In genomic region chr9:121201045-121201737, GRCh38 we compare ENCODE assay signal across 8 cellular contexts. TPM values are rescaled to one million over a fixed set of nuclear protein-coding genes. Genes with fewer than 3 reads are reported as not detected.
DNase-seq lines count a peak whose midpoint lies in the region; ATAC-seq, FAIRE-seq and TF ChIP-seq lines count a peak whose summit lies in the region.

No MANE protein-coding gene starts in this region.

- CTCF ChIA-PET in activated CD4-positive, alpha-beta memory T cell treated with anti-CD3 and anti-CD28 coated beads, Interleukin-2, amount 10 ng/mL, durations not matched to agents 7 days and 5 days (lab: Charles Lee): interaction anchor here (0.6 to 3.4 kb wide), 15 partner anchors 8 to 433 kb away, joined by 3 to 36 read pairs (median 3); no protein-coding TSS in a partner anchor
- CTCF ChIA-PET in H1 (lab: Charles Lee; ENCODE audit: partially characterized antibody): interaction anchor here (1.1 to 2.5 kb wide), 2 partner anchors 12 to 24 kb away, joined by 3 to 8 read pairs; no protein-coding TSS in a partner anchor

- H3K9me3 ChIP-seq in H1 (ENCODE audit: insufficient read depth in 2 of 2, low read depth in 1 of 2, low read length in 1 of 2) (no peaks in the 10 kb centered on the region), mucosa of stomach (ENCODE audit: control insufficient read depth, low read length) (no peaks in the 10 kb centered on the region)

- no peak overlapping the region for H2AFZ ChIP-seq in H1 (ENCODE audit: low read length)

- H2BK20ac ChIP-seq in H1 (ENCODE audit: low read length): no peak overlapping the region

- peak overlapping the region; percentile 58 for H4K5ac ChIP-seq in H1 (ENCODE audit: insufficient read length, low read depth, low read length)

- peaks cover 8% of the 10 kb centered on the region for H3K23me2 ChIP-seq in H1 (ENCODE audit: low read depth, low read length)

- no peak for TF ChIP-seq POLR2A in H1 (IDR thresholded peaks at IDR 0.05; ENCODE audit: control extremely low read depth in 1 of 2, low read depth in 2 of 2, low read length in 2 of 2)

- H2BK12ac ChIP-seq in H1 (ENCODE audit: low read depth, low read length): no peak overlapping the region

- peak overlapping the region; percentile 92 for H3K27ac Mint-ChIP-seq in activated CD4-positive, alpha-beta memory T cell treated with anti-CD3 and anti-CD28 coated beads, Interleukin-2, amount 10 ng/mL, durations not matched to agents 7 days and 5 days
- H3K27ac Mint-ChIP-seq in stimulated activated memory B cell treated with anti-CD40 and anti-IgM and Interleukin-4, amounts not matched to agents 10 μg/mL and 1 μg/mL and 100 μg/mL, for 72 hours: peak overlapping the region; percentile 77

- H4K20me1 ChIP-seq in H1 (replicated peaks in 1 of 2; ENCODE audit: control insufficient read depth in 1 of 2, insufficient read depth in 2 of 2, low read length in 2 of 2): peaks cover 3 to 6% of the 10 kb centered on the region in 2 experiments

- H3K36me3 ChIP-seq in H1 (ENCODE audit: control insufficient read depth in 2 of 4, insufficient read depth in 4 of 4, low read length in 3 of 4) (no peaks in the 10 kb centered on the region), mucosa of stomach (ENCODE audit: control insufficient read depth, insufficient read depth, low read length) (no peaks in the 10 kb centered on the region)

- no peak for TF ChIP-seq EP300 in H1 (IDR thresholded peaks at IDR 0.05; ENCODE audit: borderline replicate concordance in 1 of 2, low read depth in 2 of 2, low read length in 2 of 2)

- no peaks in the 10 kb centered on the region for H3K27me3 Mint-ChIP-seq in activated CD4-positive, alpha-beta memory T cell treated with anti-CD3 and anti-CD28 coated beads, Interleukin-2, amount 10 ng/mL, durations not matched to agents 7 days and 5 days
- no peaks in the 10 kb centered on the region for H3K27me3 Mint-ChIP-seq in stimulated activated memory B cell treated with anti-CD40 and anti-IgM and Interleukin-4, amounts not matched to agents 10 μg/mL and 1 μg/mL and 100 μg/mL, for 72 hours

- peak overlapping the region; percentile 87 to 94 for H3K4me2 ChIP-seq in H1 (ENCODE audit: insufficient read depth in 1 of 2, low read depth in 2 of 2, low read length in 2 of 2)

- peak overlapping the region; percentile 45 to 94 (median 66) for H3K4me3 ChIP-seq in H1 (ENCODE audit: extremely low read depth in 1 of 4, insufficient read depth in 2 of 4, low read depth in 3 of 4, low read length in 4 of 4)
- peak overlapping the region; percentile 73 for H3K4me3 ChIP-seq in mucosa of stomach (ENCODE audit: low read length)

- H4K8ac ChIP-seq in H1 (ENCODE audit: extremely low read depth, insufficient read depth, low read length): peak overlapping the region; percentile 87; the same call in 1 of the 2 replicates

- H3K4ac ChIP-seq in H1 (replicated peaks; ENCODE audit: insufficient read length, low read depth, low read length): no peak overlapping the region

- peak overlapping the region; percentile 42 for H3K56ac ChIP-seq in H1 (replicated peaks; ENCODE audit: insufficient read length, low read depth, low read length)

- ATAC-seq in GM19463 (IDR thresholded peaks at IDR 0.05; ENCODE audit: unreplicated experiment): peak; percentile 13
- peak; percentile 70 for ATAC-seq in stimulated activated memory B cell treated with anti-CD40 and anti-IgM and Interleukin-4, amounts not matched to agents 10 μg/mL and 1 μg/mL and 100 μg/mL, for 72 hours

- H2BK5ac ChIP-seq in H1 (ENCODE audit: low read depth, low read length): no peak overlapping the region; the same call in 1 of the 2 replicates

- peaks cover 22% of the 10 kb centered on the region for H3K36me3 Mint-ChIP-seq in activated CD4-positive, alpha-beta memory T cell treated with anti-CD3 and anti-CD28 coated beads, Interleukin-2, amount 10 ng/mL, durations not matched to agents 7 days and 5 days (ENCODE audit: low read depth)
- H3K36me3 Mint-ChIP-seq in stimulated activated memory B cell treated with anti-CD40 and anti-IgM and Interleukin-4, amounts not matched to agents 10 μg/mL and 1 μg/mL and 100 μg/mL, for 72 hours: no peaks in the 10 kb centered on the region

- H3K9ac ChIP-seq in H1 (replicated peaks in 1 of 4; ENCODE audit: extremely low read depth in 1 of 4, low read depth in 3 of 4, low read length in 3 of 4) (peak overlapping the region; percentile 42 to 86 (median 70); a peak in 6 of 7 replicates), mucosa of stomach (ENCODE audit: low read length) (peak overlapping the region; percentile 93)

- H2BK120ac ChIP-seq in H1 (replicated peaks; ENCODE audit: low read depth, low read length): no peak overlapping the region

- H3K27me3 ChIP-seq in H1 (replicated peaks in 1 of 4; ENCODE audit: control insufficient read depth in 3 of 4, extremely low read depth in 1 of 4, insufficient read depth in 3 of 4, low read length in 3 of 4) (peaks cover 0 to 3% (median 0%) of the 10 kb centered on the region in 4 experiments; a peak in 3 of 7 replicates), mucosa of stomach (ENCODE audit: control insufficient read depth, insufficient read depth, low read length) (no peaks in the 10 kb centered on the region)

- H3K4me1 ChIP-seq in H1 (replicated peaks in 1 of 4; ENCODE audit: control insufficient read depth in 3 of 4, insufficient read depth in 4 of 4, low read length in 3 of 4) (peaks cover 0 to 3% (median 2%) of the 10 kb centered on the region in 4 experiments; a peak in 4 of 7 replicates), mucosa of stomach (ENCODE audit: control insufficient read depth, insufficient read depth, low read length) (peaks cover 17% of the 10 kb centered on the region)

- H3K27ac ChIP-seq in C4-2B: peak overlapping the region; percentile 95
- H3K27ac ChIP-seq in H1 (ENCODE audit: low read depth, low read length): peak overlapping the region; percentile 58; the same call in 1 of the 2 replicates

- TF ChIP-seq RAD21 in H1 (IDR thresholded peaks at IDR 0.05 in 1 of 2, conservative IDR thresholded peaks at IDR 0.05 in 1 of 2; ENCODE audit: low read depth in 2 of 2, low read length in 2 of 2): no peak

- H3K23ac ChIP-seq in H1 (ENCODE audit: insufficient read length): no peak overlapping the region

- peaks cover 59% of the 10 kb centered on the region for H3K4me1 Mint-ChIP-seq in activated CD4-positive, alpha-beta memory T cell treated with anti-CD3 and anti-CD28 coated beads, Interleukin-2, amount 10 ng/mL, durations not matched to agents 7 days and 5 days
- peaks cover 51% of the 10 kb centered on the region for H3K4me1 Mint-ChIP-seq in stimulated activated memory B cell treated with anti-CD40 and anti-IgM and Interleukin-4, amounts not matched to agents 10 μg/mL and 1 μg/mL and 100 μg/mL, for 72 hours

- peak in 47 of 76 experiments; percentile 10 to 62 (median 38) for DNase-seq in HUDEP-2 (lab: John Stamatoyannopoulos, UW; ENCODE audit: unreplicated experiment in 76 of 76)
- DNase-seq in activated CD4-positive, alpha-beta memory T cell treated with anti-CD3 and anti-CD28 coated beads, Interleukin-2, amount 10 ng/mL, durations not matched to agents 7 days and 5 days: peak; percentile 50
- peak in 1 of 2 experiments; percentile 64 for DNase-seq in H1 (ENCODE audit: low read depth in 1 of 2, low spot score in 2 of 2)
- no peak for DNase-seq in NOMO-1 (lab: John Stamatoyannopoulos, UW; ENCODE audit: unreplicated experiment in 2 of 2)

- H3K9me3 Mint-ChIP-seq in activated CD4-positive, alpha-beta memory T cell treated with anti-CD3 and anti-CD28 coated beads, Interleukin-2, amount 10 ng/mL, durations not matched to agents 7 days and 5 days: no peaks in the 10 kb centered on the region
- H3K9me3 Mint-ChIP-seq in stimulated activated memory B cell treated with anti-CD40 and anti-IgM and Interleukin-4, amounts not matched to agents 10 μg/mL and 1 μg/mL and 100 μg/mL, for 72 hours: no peaks in the 10 kb centered on the region

- 2% methylated on average over 18 of the region's 81 CpGs; no CpG with 5 or more reads in 1 of the 2 experiments for WGBS in H1 (ENCODE audit: extremely low coverage in 1 of 2, insufficient coverage in 1 of 2, insufficient read length in 1 of 2, insufficient replicate concordance in 2 of 2, low coverage in 1 of 2, low lambda C conversion rate in 2 of 2, missing lambda C conversion rate in 1 of 2), 2 experiments

- H4K91ac ChIP-seq in H1 (replicated peaks; ENCODE audit: insufficient read length, low read length): peak overlapping the region; percentile 93

- no peak overlapping the region for H3K14ac ChIP-seq in H1 (ENCODE audit: insufficient read length)

- H3K79me1 ChIP-seq in H1 (ENCODE audit: low read depth, low read length): peaks cover 5% of the 10 kb centered on the region; the same call in 1 of the 2 replicates

- no peak overlapping the region for H2BK15ac ChIP-seq in H1 (ENCODE audit: low read length)

- H3K4me3 Mint-ChIP-seq in activated CD4-positive, alpha-beta memory T cell treated with anti-CD3 and anti-CD28 coated beads, Interleukin-2, amount 10 ng/mL, durations not matched to agents 7 days and 5 days: peak overlapping the region; percentile 92
- H3K4me3 Mint-ChIP-seq in stimulated activated memory B cell treated with anti-CD40 and anti-IgM and Interleukin-4, amounts not matched to agents 10 μg/mL and 1 μg/mL and 100 μg/mL, for 72 hours: peak overlapping the region; percentile 91

- POLR2A ChIA-PET in activated CD4-positive, alpha-beta memory T cell treated with anti-CD3 and anti-CD28 coated beads, Interleukin-2, amount 10 ng/mL, durations not matched to agents 7 days and 5 days (lab: Charles Lee): interaction anchor here (0.6 to 4.1 kb wide), 22 partner anchors 9 to 351 kb away, joined by 3 to 21 read pairs (median 3); partner anchors contain the start of gene PHF19
- POLR2A ChIA-PET in H1 (lab: Charles Lee; ENCODE audit: partially characterized antibody): interaction anchor here (0.7 kb wide), 1 partner anchor 15 kb away, joined by 3 read pairs; no protein-coding TSS in a partner anchor

- no peak for FAIRE-seq in H1 (lab: Jason Lieb, UNC)

- no peak overlapping the region for H2AK5ac ChIP-seq in H1 (ENCODE audit: low read depth, low read length)

- TF ChIP-seq CTCF in C4-2B (conservative IDR thresholded peaks at IDR 0.05) (no peak), H1 (IDR thresholded peaks at IDR 0.05; ENCODE audit: control extremely low read depth in 1 of 3, insufficient read depth in 1 of 3, low read depth in 1 of 3, low read length in 3 of 3) (no peak)

- peaks cover 12 to 49% of the 10 kb centered on the region in 2 experiments; a peak in 3 of 4 replicates for H3K79me2 ChIP-seq in H1 (ENCODE audit: control insufficient read depth in 1 of 2, insufficient read depth in 2 of 2, low read length in 2 of 2)

- H3K18ac ChIP-seq in H1 (ENCODE audit: extremely low read depth, low read length): no peak overlapping the region; the same call in 1 of the 2 replicates

RNA-seq across cellular contexts. Expression of gene RAB14, which starts 0.5 kb away (rescaled TPM):
- 10 to 100 TPM; 65.8 to 68.1 TPM for total RNA-seq in activated CD4-positive, alpha-beta memory T cell treated with anti-CD3 and anti-CD28 coated beads, Interleukin-2, amount 10 ng/mL, durations not matched to agents 7 days and 5 days
- 41.6 and 44.8 TPM in 2 replicates for total RNA-seq in H1 (2021; fragmentation: NEBNext Ultra II Directional; extraction: Animal tissue kit (Norgen Biotek cat#: 25700))
- 6.0 and 9.1 TPM in 2 replicates for polyA plus RNA-seq in H1 (2011; rRNA removed)
- polyA plus RNA-seq in H1 (2011; cell fraction: cytosol; rRNA removed): 11.0 TPM
- 3.4 TPM for polyA plus RNA-seq in H1 (2011; cell fraction: nucleus; rRNA removed)
- 14.6 to 24.2 TPM (median 17.6 TPM) in 4 replicates for polyA plus RNA-seq in H1 (2012, experiment 1 of 2)
- polyA plus RNA-seq in H1 (2012, experiment 2 of 2): 7.2 TPM
- polyA plus RNA-seq in H1 (2013, experiment 1 of 2): 19.1 TPM
- 19.2 TPM for polyA plus RNA-seq in H1 (2013, experiment 2 of 2)
- polyA minus RNA-seq in H1 (2011; rRNA and poly(A)+ RNA removed): 8.3 and 8.6 TPM in 2 replicates
- 9.4 TPM for polyA minus RNA-seq in H1 (2011; cell fraction: cytosol; rRNA and poly(A)+ RNA removed)
- 9.8 TPM for polyA minus RNA-seq in H1 (2011; cell fraction: nucleus; rRNA and poly(A)+ RNA removed)

Comparison
In these comparisons a context has a peak if more than half of its experiments do, and no peak if none do; other contexts are left out.
1. DNase-seq: peak in HUDEP-2 (47 of 76) and activated CD4-positive, alpha-beta memory T cell treated with anti-CD3 and anti-CD28 coated beads, Interleukin-2, amount 10 ng/mL, durations not matched to agents 7 days and 5 days (single experiment); none in NOMO-1 (0 of 2).